In the genomic region with DNA sequence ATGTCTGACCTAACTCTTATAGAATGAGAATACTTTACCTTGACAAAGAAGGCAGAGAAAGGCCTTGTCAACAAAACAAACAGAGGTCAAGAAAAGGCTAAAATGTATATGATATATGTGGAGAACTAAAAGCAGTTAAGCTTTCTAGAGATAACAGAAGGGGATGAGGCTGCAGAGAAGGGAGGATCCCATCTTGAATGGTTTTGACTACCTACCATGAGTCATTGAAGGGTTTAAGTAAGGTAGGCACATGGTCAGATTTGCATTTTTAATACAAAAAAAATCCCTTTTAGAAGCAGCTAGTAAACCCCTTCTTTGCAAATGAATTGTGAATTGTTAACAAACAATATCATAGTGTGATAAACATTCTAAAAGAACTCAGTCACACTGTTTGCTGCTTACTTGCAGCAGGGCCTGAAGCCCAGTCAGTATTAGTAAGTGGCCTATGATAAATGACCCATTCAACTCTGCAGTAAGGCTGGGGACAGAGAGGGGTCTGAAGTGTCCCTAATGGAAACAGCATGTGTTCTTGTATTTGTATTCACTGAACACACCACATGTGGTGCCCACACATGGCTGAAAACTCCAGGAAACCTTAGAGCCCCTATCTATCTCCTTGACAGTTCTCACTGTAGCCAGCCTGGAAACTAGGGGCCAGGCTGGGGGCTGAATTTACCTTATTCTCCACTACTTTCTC, we compare ENCODE assay signal across 1 cellular context.
TF ChIP-seq lines count a peak whose summit lies in the region.

No MANE protein-coding gene starts in this region.

TF ChIP-seq in Ishikawa, 13 proteins besides CTCF, POLR2A, EP300 and RAD21 (continued from another document):
- TF ChIP-seq, protein P1, sequence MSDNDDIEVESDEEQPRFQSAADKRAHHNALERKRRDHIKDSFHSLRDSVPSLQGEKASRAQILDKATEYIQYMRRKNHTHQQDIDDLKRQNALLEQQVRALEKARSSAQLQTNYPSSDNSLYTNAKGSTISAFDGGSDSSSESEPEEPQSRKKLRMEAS (IDR thresholded peaks at IDR 0.05), result no peak; the same call in 1 of the 2 replicates
- peak; percentile 36; the same call in 1 of the 2 replicates for TF ChIP-seq TEAD4 (IDR thresholded peaks at IDR 0.05)
TF ChIP-seq in Ishikawa: peak in this region for 4.
